19 cellular contexts compared by ENCODE assay signal in genomic region chr11:57936050-57936418, GRCh38.
"Had no signal": no experiment of that assay in that cellular context is flagged by ENCODE, and none has a peak within 500 bp of the region (broad histone marks: within the 10 kb centered on the region; RNA-seq: fewer than 3 reads in every experiment).

No MANE protein-coding gene starts in this region.

- H3K4me3 ChIP-seq: coronary artery, dorsolateral prefrontal cortex, lung, pancreas, psoas muscle, skin epidermis had no signal

- H3K36me3 ChIP-seq: pancreas had no signal

- H3K4me1 ChIP-seq: psoas muscle had no signal

- H3K27me3 ChIP-seq: dorsolateral prefrontal cortex, pancreas had no signal

- H3K27ac ChIP-seq: coronary artery, dorsolateral prefrontal cortex, pancreas, psoas muscle, skin epidermis had no signal

- DNase-seq: dorsolateral prefrontal cortex; effector CD8-positive, alpha-beta T cell; immature natural killer cell; left ventricle myocardium superior; mesenchymal stem cell; midbrain; naive B cell; occipital lobe; pancreas; psoas muscle; retina; stimulated activated CD4-positive, alpha-beta T cell treated with anti-CD3 and anti-CD28 coated beads, Interleukin-2, amount 100 ng/mL, for 48 hours; stimulated activated naive CD4-positive, alpha-beta T cell treated with Interleukin-2 at 50 U/mL for 16 hours; trophoblast cell had no signal

- ATAC-seq: esophagus mucosa, left ventricle myocardium superior, psoas muscle, sciatic nerve had no signal

- H3K9me3 ChIP-seq: pancreas, psoas muscle had no signal
